In the genomic region with DNA sequence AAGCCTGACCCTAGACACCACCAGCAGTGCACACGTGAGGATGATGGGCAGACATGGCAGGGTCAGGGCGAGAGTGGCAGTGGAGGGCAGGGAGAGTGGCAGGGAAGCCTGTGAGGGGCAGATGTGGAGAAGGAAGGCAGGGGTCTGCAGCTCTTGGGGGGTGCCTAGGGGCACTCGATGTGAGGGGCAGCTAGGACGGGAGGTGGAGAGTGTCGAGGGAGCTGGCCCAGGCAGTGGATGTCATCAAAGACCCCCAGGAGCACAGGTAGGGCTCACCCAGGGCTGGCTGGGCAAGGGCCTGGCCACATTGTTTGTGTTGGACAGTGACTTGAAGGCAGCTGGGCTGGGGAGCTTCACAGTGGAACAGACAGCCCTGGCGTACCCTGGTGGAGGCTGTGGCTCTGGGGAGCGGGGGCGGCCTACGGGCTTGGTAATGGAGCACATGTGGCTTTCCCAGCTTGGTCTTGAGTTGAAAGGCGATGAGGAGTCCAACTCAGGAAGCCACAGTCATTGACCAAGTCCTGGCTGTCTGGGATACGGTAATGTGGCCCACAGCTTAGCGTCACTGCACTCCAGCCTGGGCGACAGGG, we compare ENCODE assay signal across 28 cellular contexts.
"Had no signal": no experiment of that assay in that cellular context is flagged by ENCODE, and none has a peak within 500 bp of the region (broad histone marks: within the 10 kb centered on the region; RNA-seq: fewer than 3 reads in every experiment).

No MANE protein-coding gene starts in this region.

- H3K9me3 ChIP-seq: heart left ventricle, right lobe of liver, tibial nerve had no signal

- H3K4me1 ChIP-seq: right lobe of liver had no signal

- H3K27me3 ChIP-seq: heart left ventricle, neutrophil, right lobe of liver, tibial nerve had no signal

- ATAC-seq: activated CD4-positive, alpha-beta T cell treated with anti-CD3 and anti-CD28 coated beads for 36 hours; activated CD8-positive, alpha-beta memory T cell treated with anti-CD3 and anti-CD28 coated beads, Interleukin-2, amount 10 ng/mL, durations not matched to agents 7 days and 5 days; activated CD8-positive, alpha-beta T cell treated with anti-CD3 and anti-CD28 coated beads, Interleukin-2, amount 10 ng/mL, durations not matched to agents 7 days and 5 days; esophagus mucosa; heart left ventricle; left colon; natural killer cell treated with Interleukin-12 subunit alpha and Interleukin-12 subunit beta and Interleukin-15 and Interleukin-18, amount 100 ng/mL, for 72 hours; right lobe of liver; T-cell had no signal

- DNase-seq: activated CD4-positive, alpha-beta T cell treated with anti-CD3 and anti-CD28 coated beads for 36 hours; activated CD4-positive, CD25-positive, alpha-beta regulatory T cell; activated CD8-positive, alpha-beta memory T cell treated with anti-CD3 and anti-CD28 coated beads, Interleukin-2, amount 10 ng/mL, durations not matched to agents 7 days and 5 days; activated CD8-positive, alpha-beta T cell treated with anti-CD3 and anti-CD28 coated beads, Interleukin-2, amount 10 ng/mL, durations not matched to agents 7 days and 5 days; activated naive CD4-positive, alpha-beta T cell; activated naive CD8-positive, alpha-beta T cell treated with anti-CD3 and anti-CD28 coated beads, Interleukin-2, amount 10 ng/mL, durations not matched to agents 7 days and 5 days; amniotic stem cell; brain microvascular endothelial cell; central memory CD4-positive, alpha-beta T cell; endodermal cell; foreskin fibroblast; heart left ventricle; hypothalamus; immature natural killer cell; kidney; left colon; mesendoderm; right lobe of liver; small intestine; stimulated activated CD4-positive, alpha-beta T cell treated with anti-CD3 and anti-CD28 coated beads, Interleukin-1b, Interleukin-23, amount 100 ng/mL, for 48 hours; stimulated activated CD4-positive, alpha-beta T cell treated with anti-CD3 and anti-CD28 coated beads, Interleukin-4, amount 100 ng/mL, for 4 hours; stimulated activated CD8-positive, alpha-beta memory T cell treated with anti-CD3 and anti-CD28 coated beads, Interleukin-4, amount 100 ng/mL, for 48 hours; stimulated activated naive CD4-positive, alpha-beta T cell; T-cell had no signal

- H3K27ac ChIP-seq: brain microvascular endothelial cell, heart left ventricle, neutrophil, right lobe of liver, tibial nerve had no signal

- H3K4me3 ChIP-seq: heart left ventricle, right lobe of liver, tibial nerve had no signal

- H3K36me3 ChIP-seq: brain microvascular endothelial cell, heart left ventricle, neutrophil, right lobe of liver, tibial nerve had no signal
